In genomic region chr19:2703077-2703437, GRCh38 we compare ENCODE assay signal across 10 cellular contexts. TPM values are rescaled to one million over a fixed set of nuclear protein-coding genes. Genes with fewer than 3 reads are reported as not detected.
DNase-seq lines count a peak whose midpoint lies in the region; ATAC-seq, FAIRE-seq and TF ChIP-seq lines count a peak whose summit lies in the region.
"Had no signal": no experiment of that assay in that cellular context is flagged by ENCODE, and none has a peak within 500 bp of the region (broad histone marks: within the 10 kb centered on the region; RNA-seq: fewer than 3 reads in every experiment).

No MANE protein-coding gene starts in this region.

- no peak overlapping the region for H3K9ac ChIP-seq in HUES64 (ENCODE audit: low read depth, low read length)
- H3K9ac ChIP-seq in H1 (replicated peaks in 1 of 4; ENCODE audit: extremely low read depth in 1 of 4, low read depth in 3 of 4, low read length in 3 of 4): no peak overlapping the region

- ATAC-seq in GM18909 (IDR thresholded peaks at IDR 0.05; ENCODE audit: poor library complexity, unreplicated experiment): no peak

- H3K14ac ChIP-seq in H1 (ENCODE audit: insufficient read length): no peak overlapping the region

- DNase-seq in BJ (ENCODE audit: low read depth) (no peak), H1 (ENCODE audit: low read depth in 1 of 2, low spot score in 2 of 2) (no peak), ovary (no peak), NCI-H2196 (lab: John Stamatoyannopoulos, UW; ENCODE audit: unreplicated experiment) (no peak), DMS114 treated with DMSO at 0.1 percent for 48 hours (lab: John Stamatoyannopoulos, UW; ENCODE audit: unreplicated experiment) (no peak), hypothalamus (lab: John Stamatoyannopoulos, UW) (no peak)
- DNase-seq: DND-41 had no signal

- TF ChIP-seq EP300 in H1 (IDR thresholded peaks at IDR 0.05; ENCODE audit: borderline replicate concordance in 1 of 2, low read depth in 2 of 2, low read length in 2 of 2) (no peak), ovary (IDR thresholded peaks at IDR 0.05) (no peak)

- H3K9me3 ChIP-seq in HUES64 (ENCODE audit: insufficient read depth, low read depth, low read length) (no peaks in the 10 kb centered on the region), H1 (ENCODE audit: insufficient read depth in 2 of 2, low read depth in 1 of 2, low read length in 1 of 2) (no peaks in the 10 kb centered on the region), ovary (no peaks in the 10 kb centered on the region)
- H3K9me3 ChIP-seq: left lung had no signal

- H2BK20ac ChIP-seq in H1 (ENCODE audit: low read length): no peak overlapping the region

- no peak overlapping the region for H3K18ac ChIP-seq in H1 (ENCODE audit: extremely low read depth, low read length)

- intact Hi-C loops in ovary (cut with DNase I): no loop called here

- H3K23ac ChIP-seq in H1 (ENCODE audit: insufficient read length): no peak overlapping the region

- H3K4me3 ChIP-seq in BJ (ENCODE audit: low read depth, low read length) (peak overlapping the region; percentile 12; the same call in 1 of the 2 replicates), HUES64 (ENCODE audit: low read length) (peak overlapping the region; percentile 11; the same call in 1 of the 2 replicates), H1 (ENCODE audit: extremely low read depth in 1 of 4, insufficient read depth in 2 of 4, low read depth in 3 of 4, low read length in 4 of 4) (no peak overlapping the region), ovary (peak overlapping the region; percentile 27)

- no peak overlapping the region for H4K8ac ChIP-seq in H1 (ENCODE audit: extremely low read depth, insufficient read depth, low read length)

- no peak overlapping the region for H2AK5ac ChIP-seq in H1 (ENCODE audit: low read depth, low read length)

- no peak overlapping the region for H2BK5ac ChIP-seq in H1 (ENCODE audit: low read depth, low read length)

- peaks cover 4% of the 10 kb centered on the region; the same call in 1 of the 2 replicates for H3K23me2 ChIP-seq in H1 (ENCODE audit: low read depth, low read length)

- no peak overlapping the region; the same call in 1 of the 2 replicates for H2AFZ ChIP-seq in H1 (ENCODE audit: low read length)

- H2BK120ac ChIP-seq in H1 (replicated peaks; ENCODE audit: low read depth, low read length): no peak overlapping the region

- H3K27me3 ChIP-seq in BJ (ENCODE audit: control insufficient read depth, insufficient read depth, low read length) (peaks cover 15% of the 10 kb centered on the region), HUES64 (ENCODE audit: insufficient read depth, low read length) (peaks cover 25% of the 10 kb centered on the region), H1 (replicated peaks in 1 of 4; ENCODE audit: control insufficient read depth in 3 of 4, extremely low read depth in 1 of 4, insufficient read depth in 3 of 4, low read length in 3 of 4) (peaks cover 0 to 20% (median 17%) of the 10 kb centered on the region in 4 experiments; a peak in 6 of 7 replicates), ovary (no peaks in the 10 kb centered on the region)

- peaks cover 0 to 2% of the 10 kb centered on the region in 2 experiments for H4K20me1 ChIP-seq in H1 (replicated peaks in 1 of 2; ENCODE audit: control insufficient read depth in 1 of 2, insufficient read depth in 2 of 2, low read length in 2 of 2)

- H3K27ac ChIP-seq in HUES64 (ENCODE audit: low read depth, low read length) (no peak overlapping the region), H1 (ENCODE audit: low read depth, low read length) (no peak overlapping the region), ovary (no peak overlapping the region)
- H3K27ac ChIP-seq: left lung had no signal

- TF ChIP-seq RAD21 in H1 (IDR thresholded peaks at IDR 0.05 in 1 of 2, conservative IDR thresholded peaks at IDR 0.05 in 1 of 2; ENCODE audit: low read depth in 2 of 2, low read length in 2 of 2): no peak

- H3K4me1 ChIP-seq in HUES64 (ENCODE audit: insufficient read depth, low read length) (no peaks in the 10 kb centered on the region), H1 (replicated peaks in 1 of 4; ENCODE audit: control insufficient read depth in 3 of 4, insufficient read depth in 4 of 4, low read length in 3 of 4) (peaks cover 3 to 8% (median 5%) of the 10 kb centered on the region in 4 experiments), ovary (ENCODE audit: insufficient read depth) (peaks cover 8% of the 10 kb centered on the region)

- TF ChIP-seq CTCF in BJ (IDR thresholded peaks at IDR 0.05; ENCODE audit: insufficient read depth, low read depth, low read length): no peak
- no peak for TF ChIP-seq CTCF in H1 (IDR thresholded peaks at IDR 0.05; ENCODE audit: control extremely low read depth in 1 of 3, insufficient read depth in 1 of 3, low read depth in 1 of 3, low read length in 3 of 3)
- TF ChIP-seq CTCF in ovary (IDR thresholded peaks at IDR 0.05): no peak

- no peaks in the 10 kb centered on the region for H3K79me2 ChIP-seq in H1 (ENCODE audit: control insufficient read depth in 1 of 2, insufficient read depth in 2 of 2, low read length in 2 of 2)

- no peaks in the 10 kb centered on the region for H3K79me1 ChIP-seq in H1 (ENCODE audit: low read depth, low read length)

- no peak overlapping the region for H4K91ac ChIP-seq in H1 (replicated peaks; ENCODE audit: insufficient read length, low read length)

- TF ChIP-seq POLR2A in H1 (IDR thresholded peaks at IDR 0.05; ENCODE audit: control extremely low read depth in 1 of 2, low read depth in 2 of 2, low read length in 2 of 2) (no peak), ovary (IDR thresholded peaks at IDR 0.05) (no peak)

- no peak overlapping the region for H2BK12ac ChIP-seq in H1 (ENCODE audit: low read depth, low read length)

- H3K56ac ChIP-seq in H1 (replicated peaks; ENCODE audit: insufficient read length, low read depth, low read length): no peak overlapping the region

- no peak overlapping the region for H3K4me2 ChIP-seq in H1 (ENCODE audit: insufficient read depth in 1 of 2, low read depth in 2 of 2, low read length in 2 of 2)

- H3K36me3 ChIP-seq in BJ (ENCODE audit: control insufficient read depth, insufficient read depth, low read length): no peaks in the 10 kb centered on the region
- H3K36me3 ChIP-seq in HUES64 (ENCODE audit: insufficient read depth, low read length): no peaks in the 10 kb centered on the region
- H3K36me3 ChIP-seq in H1 (ENCODE audit: control insufficient read depth in 2 of 4, insufficient read depth in 4 of 4, low read length in 3 of 4): no peaks in the 10 kb centered on the region
- no peaks in the 10 kb centered on the region for H3K36me3 ChIP-seq in ovary
- H3K36me3 ChIP-seq: left lung had no signal

- FAIRE-seq in H1 (lab: Jason Lieb, UNC): no peak

- POLR2A ChIA-PET in BJ (lab: Charles Lee): no interaction called here
- POLR2A ChIA-PET in H1 (lab: Charles Lee; ENCODE audit: partially characterized antibody): interaction anchor here (1.0 to 2.4 kb wide), 3 partner anchors 12 to 20 kb away, joined by 3 to 7 read pairs (median 4); no protein-coding TSS in a partner anchor

- peak overlapping the region; percentile 38 for H3K4ac ChIP-seq in H1 (replicated peaks; ENCODE audit: insufficient read length, low read depth, low read length)

- WGBS in HUES64: 85% methylated on average over 5 of the region's 5 CpGs
- WGBS in H1 (ENCODE audit: extremely low coverage in 1 of 2, insufficient coverage in 1 of 2, insufficient read length in 1 of 2, insufficient replicate concordance in 2 of 2, low coverage in 1 of 2, low lambda C conversion rate in 2 of 2, missing lambda C conversion rate in 1 of 2), 2 experiments: 87% methylated on average over 5 of the region's 5 CpGs; no CpG with 5 or more reads in 1 of the 2 experiments
- WGBS in ovary, 3 donors: 64 to 69% (median 67%) methylated on average over 5 of the region's 5 CpGs

- CTCF ChIA-PET in BJ (lab: Yijun Ruan, JAX) (interaction anchor here (1.2 to 2.9 kb wide), 2 partner anchors 10 to 47 kb away, joined by 4 to 9 read pairs; no protein-coding TSS in a partner anchor), H1 (lab: Charles Lee; ENCODE audit: partially characterized antibody) (interaction anchor here (1.0 to 3.2 kb wide), 5 partner anchors 24 to 55 kb away, joined by 3 to 11 read pairs (median 6); no protein-coding TSS in a partner anchor)

- H4K5ac ChIP-seq in H1 (ENCODE audit: insufficient read length, low read depth, low read length): no peak overlapping the region

- no peak overlapping the region for H2BK15ac ChIP-seq in H1 (ENCODE audit: low read length)

RNA-seq across cellular contexts. Expression of gene GNG7, which starts 0.6 kb away (rescaled TPM):
- polyA plus RNA-seq in BJ (2011; rRNA removed) (0.20 and 0.22 TPM in 2 replicates), H1 (2011; rRNA removed) (2.8 and 5.6 TPM in 2 replicates), ovary (10 to 100 TPM in 1 of 2 donors, 1 to 10 TPM in 1; 7.8 to 12.3 TPM)
- polyA minus RNA-seq in BJ (2011; rRNA and poly(A)+ RNA removed): 0.10 and 0.14 TPM in 2 replicates
- 2.5 TPM for polyA plus RNA-seq in HUES64 (2013, experiment 1 of 2)
- polyA plus RNA-seq in HUES64 (2013, experiment 2 of 2): 4.6 TPM
- total RNA-seq in H1 (2021; fragmentation: NEBNext Ultra II Directional; extraction: Animal tissue kit (Norgen Biotek cat#: 25700)): 7.0 and 7.8 TPM in 2 replicates
- 4.4 TPM for polyA plus RNA-seq in H1 (2011; cell fraction: cytosol; rRNA removed)
- 5.8 TPM for polyA plus RNA-seq in H1 (2011; cell fraction: nucleus; rRNA removed)
- polyA plus RNA-seq in H1 (2012, experiment 1 of 2): 4.4 to 5.6 TPM (median 4.9 TPM) in 4 replicates
- polyA plus RNA-seq in H1 (2012, experiment 2 of 2): 4.8 TPM
- 5.1 TPM for polyA plus RNA-seq in H1 (2013, experiment 1 of 2)
- polyA plus RNA-seq in H1 (2013, experiment 2 of 2): 5.1 TPM
- polyA minus RNA-seq in H1 (2011; rRNA and poly(A)+ RNA removed): 1.0 and 2.5 TPM in 2 replicates
- polyA minus RNA-seq in H1 (2011; cell fraction: cytosol; rRNA and poly(A)+ RNA removed): 2.9 TPM
- polyA minus RNA-seq in H1 (2011; cell fraction: nucleus; rRNA and poly(A)+ RNA removed): 2.0 TPM
- 10 to 100 TPM in 5 of 7 donors, 1 to 10 TPM in 2; 4.1 to 36.3 (median 15.9) TPM for total RNA-seq in ovary

RNA-seq across cellular contexts. Expression of gene DIRAS1, which starts 18.1 kb away (rescaled TPM):
- polyA plus RNA-seq in BJ (2011; rRNA removed): 11.1 and 21.4 TPM in 2 replicates
- polyA minus RNA-seq in BJ (2011; rRNA and poly(A)+ RNA removed): 7.6 and 12.9 TPM in 2 replicates
- 7.3 TPM for polyA plus RNA-seq in HUES64 (2013, experiment 1 of 2)
- 7.4 TPM for polyA plus RNA-seq in HUES64 (2013, experiment 2 of 2)
- 21.3 and 22.3 TPM in 2 replicates for total RNA-seq in H1 (2021; fragmentation: NEBNext Ultra II Directional; extraction: Animal tissue kit (Norgen Biotek cat#: 25700))
- polyA plus RNA-seq in H1 (2011; rRNA removed): 20.2 and 20.8 TPM in 2 replicates
- polyA plus RNA-seq in H1 (2011; cell fraction: cytosol; rRNA removed): 21.4 TPM
- polyA plus RNA-seq in H1 (2011; cell fraction: nucleus; rRNA removed): 19.1 TPM
- 15.2 to 24.1 TPM (median 21.6 TPM) in 4 replicates for polyA plus RNA-seq in H1 (2012, experiment 1 of 2)
- 22.4 TPM for polyA plus RNA-seq in H1 (2012, experiment 2 of 2)
- 9.3 TPM for polyA plus RNA-seq in H1 (2013, experiment 1 of 2)
- 9.8 TPM for polyA plus RNA-seq in H1 (2013, experiment 2 of 2)
- polyA minus RNA-seq in H1 (2011; rRNA and poly(A)+ RNA removed): 10.0 and 13.0 TPM in 2 replicates
- 20.5 TPM for polyA minus RNA-seq in H1 (2011; cell fraction: cytosol; rRNA and poly(A)+ RNA removed)
- 7.2 TPM for polyA minus RNA-seq in H1 (2011; cell fraction: nucleus; rRNA and poly(A)+ RNA removed)
- 10 to 100 TPM in 1 of 7 donors, 1 to 10 TPM in 5, under 1 TPM in 1; 0.24 to 16.0 (median 8.0) TPM for total RNA-seq in ovary
- polyA plus RNA-seq in ovary: 1 to 10 TPM; 2.1 to 5.2 TPM

RNA-seq across cellular contexts. Expression of gene SLC39A3, which starts 36.8 kb away (rescaled TPM):
- polyA plus RNA-seq in BJ (2011; rRNA removed) (51.7 and 67.9 TPM in 2 replicates), H1 (2011; rRNA removed) (52.9 and 78.1 TPM in 2 replicates), ovary (10 to 100 TPM; 11.6 to 18.2 TPM)
- polyA minus RNA-seq in BJ (2011; rRNA and poly(A)+ RNA removed): 19.2 and 36.4 TPM in 2 replicates
- polyA plus RNA-seq in HUES64 (2013, experiment 1 of 2): 23.5 TPM
- 23.5 TPM for polyA plus RNA-seq in HUES64 (2013, experiment 2 of 2)
- 33.0 and 35.8 TPM in 2 replicates for total RNA-seq in H1 (2021; fragmentation: NEBNext Ultra II Directional; extraction: Animal tissue kit (Norgen Biotek cat#: 25700))
- 55.3 TPM for polyA plus RNA-seq in H1 (2011; cell fraction: cytosol; rRNA removed)
- polyA plus RNA-seq in H1 (2011; cell fraction: nucleus; rRNA removed): 45.8 TPM
- 23.4 to 34.6 TPM (median 32.4 TPM) in 4 replicates for polyA plus RNA-seq in H1 (2012, experiment 1 of 2)
- 41.0 TPM for polyA plus RNA-seq in H1 (2012, experiment 2 of 2)
- polyA plus RNA-seq in H1 (2013, experiment 1 of 2): 40.9 TPM
- 51.3 TPM for polyA plus RNA-seq in H1 (2013, experiment 2 of 2)
- 27.0 and 46.1 TPM in 2 replicates for polyA minus RNA-seq in H1 (2011; rRNA and poly(A)+ RNA removed)
- 16.2 TPM for polyA minus RNA-seq in H1 (2011; cell fraction: cytosol; rRNA and poly(A)+ RNA removed)
- 16.2 TPM for polyA minus RNA-seq in H1 (2011; cell fraction: nucleus; rRNA and poly(A)+ RNA removed)
- total RNA-seq in ovary: 10 to 100 TPM; 12.2 to 40.2 (median 18.3) TPM

Comparison
In these comparisons a context has a peak if more than half of its experiments do, and no peak if none do; other contexts are left out.
1. H3K4me3 ChIP-seq: peak in BJ (single experiment), HUES64 (single experiment) and ovary (single experiment); none in H1 (0 of 4).